Comparison of ENCODE assay signal across 8 cellular contexts in genomic region chr10:63520463-63521388, GRCh38. TPM values are rescaled to one million over a fixed set of nuclear protein-coding genes. Genes with fewer than 3 reads are reported as not detected.
DNase-seq lines count a peak whose midpoint lies in the region; ATAC-seq and TF ChIP-seq lines count a peak whose summit lies in the region.

No MANE protein-coding gene starts in this region.

- peaks cover 48% of the 10 kb centered on the region for H3K4me1 Mint-ChIP-seq in activated B cell treated with CpG ODN at 0.5 μM for 24 hours

- peak overlapping the region; percentile 84 for H3K27ac ChIP-seq in cingulate gyrus (ENCODE audit: low read depth, low read length)

- peak overlapping the region; percentile 79 for H3K27ac Mint-ChIP-seq in activated B cell treated with CpG ODN at 0.5 μM for 24 hours

- H3K9me3 Mint-ChIP-seq in activated B cell treated with CpG ODN at 0.5 μM for 24 hours: no peaks in the 10 kb centered on the region

- TF ChIP-seq CTCF in NB4 (IDR thresholded peaks at IDR 0.05; ENCODE audit: low read depth, low read length) (no peak), activated B cell treated with CpG ODN at 0.5 μM for 24 hours (IDR thresholded peaks at IDR 0.05) (no peak)

- peak overlapping the region; percentile 83 for H3K4me3 Mint-ChIP-seq in activated B cell treated with CpG ODN at 0.5 μM for 24 hours

- intact Hi-C loops in activated B cell treated with CpG ODN at 0.5 μM for 24 hours (cut with micrococcal nuclease): loop anchor here (1.0 to 10.0 kb wide), 9 partner anchors 14 to 706 kb away; partner anchors contain the start of genes EGR2 and NRBF2

- POLR2A ChIA-PET in activated B cell treated with CpG ODN at 0.5 μM for 24 hours (lab: Charles Lee): interaction anchor here (1.0 to 2.5 kb wide), 4 partner anchors 109 to 256 kb away, joined by 3 to 15 read pairs (median 8); no protein-coding TSS in a partner anchor

- no peaks in the 10 kb centered on the region for H3K36me3 Mint-ChIP-seq in activated B cell treated with CpG ODN at 0.5 μM for 24 hours (ENCODE audit: low read depth)

- CTCF ChIA-PET in activated B cell treated with CpG ODN at 0.5 μM for 24 hours (lab: Charles Lee): interaction anchor here (0.5 to 2.9 kb wide), 3 partner anchors 18 to 258 kb away, joined by 3 to 11 read pairs (median 3); no protein-coding TSS in a partner anchor

- ATAC-seq in HG02610 (IDR thresholded peaks at IDR 0.05; ENCODE audit: unreplicated experiment): peak; percentile 77
- peak; percentile 85 for ATAC-seq in activated B cell treated with CpG ODN at 0.5 μM for 24 hours (ENCODE audit: low read depth)
- peak; percentile 85 for ATAC-seq in left lobe of liver

- DNase-seq in NK-92 treated with Interleukin-12 subunit alpha and Interleukin-12 subunit beta, amount 100 ng/mL, for 24 hours (lab: John Stamatoyannopoulos, UW): peak; percentile 16
- DNase-seq in NK-92 (lab: John Stamatoyannopoulos, UW; ENCODE audit: unreplicated experiment) (no peak), NB4 (ENCODE audit: low read depth) (peak; percentile 89), activated B cell treated with CpG ODN at 0.5 μM for 24 hours (no peak), left lobe of liver (ENCODE audit: low spot score) (peak; percentile 80)
- DNase-seq in stimulated activated CD4-positive, alpha-beta T cell treated with anti-CD3 and anti-CD28 coated beads, TNF-alpha, amount 100 ng/mL, for 24 hours (ENCODE audit: low read depth in 3 of 3): peak in 2 of 3 experiments; percentile 5 to 15

- peak overlapping the region; percentile 72 for H3K4me3 ChIP-seq in NB4 (ENCODE audit: low read depth, low read length)

- no peaks in the 10 kb centered on the region for H3K27me3 Mint-ChIP-seq in activated B cell treated with CpG ODN at 0.5 μM for 24 hours

- peak; percentile 94 for TF ChIP-seq POLR2A in NB4 (IDR thresholded peaks at IDR 0.05; ENCODE audit: extremely low read depth, insufficient read length)

RNA-seq across cellular contexts. Expression of gene REEP3, which starts 0.5 kb away (rescaled TPM):
- 7.0 and 9.7 TPM in 2 replicates for total RNA-seq in activated B cell treated with CpG ODN at 0.5 μM for 24 hours
- 23.7 TPM for total RNA-seq in left lobe of liver

RNA-seq across cellular contexts. Expression of gene JMJD1C, which starts 54.9 kb away (rescaled TPM):
- 167 and 176 TPM in 2 replicates for total RNA-seq in activated B cell treated with CpG ODN at 0.5 μM for 24 hours
- 32.0 TPM for total RNA-seq in left lobe of liver

Comparison
In these comparisons a context has a peak if more than half of its experiments do, and no peak if none do; other contexts are left out.
1. DNase-seq: peak in NK-92 treated with Interleukin-12 subunit alpha and Interleukin-12 subunit beta, amount 100 ng/mL, for 24 hours (single experiment), NB4 (single experiment), left lobe of liver (single experiment) and stimulated activated CD4-positive, alpha-beta T cell treated with anti-CD3 and anti-CD28 coated beads, TNF-alpha, amount 100 ng/mL, for 24 hours (2 of 3); none in NK-92 (single experiment) and activated B cell treated with CpG ODN at 0.5 μM for 24 hours (single experiment).
2. Peak in every context shown above with its lines, with median percentiles within 50 percentile points of each other: ATAC-seq.